Comparison of ENCODE assay signal across 9 cellular contexts in the genomic region with DNA sequence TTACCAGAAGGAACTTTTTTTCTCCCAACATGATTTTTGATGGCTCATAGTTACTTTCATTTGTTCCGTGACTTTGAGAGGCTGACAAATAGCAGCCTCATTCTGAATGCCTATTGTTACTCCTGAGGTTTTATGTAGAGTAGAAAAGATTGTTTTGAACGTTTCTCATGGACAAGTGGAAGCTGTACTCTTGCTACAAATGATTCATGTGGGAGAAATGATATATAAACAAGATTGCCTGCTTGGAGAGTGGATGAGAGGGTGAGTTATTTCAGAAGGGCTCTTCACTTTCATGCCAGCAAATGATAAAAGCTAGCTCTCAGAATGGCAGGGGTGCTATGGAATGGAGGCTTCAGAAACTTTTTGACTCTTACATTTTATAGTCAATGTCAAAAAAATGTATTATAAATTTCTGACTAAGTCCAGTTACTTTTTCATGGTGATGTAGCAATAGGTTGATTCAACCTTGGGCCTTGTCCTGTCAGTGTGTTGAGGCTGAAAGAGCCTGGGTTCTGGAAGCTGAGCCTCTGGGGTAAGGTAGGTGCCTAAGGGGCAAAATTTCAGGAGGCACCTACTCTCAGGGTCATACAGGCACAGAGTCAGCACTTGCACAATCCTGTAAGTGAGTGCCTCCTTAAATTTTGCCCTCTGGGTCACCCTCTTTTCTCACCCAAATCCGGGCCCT. TPM values are rescaled to one million over a fixed set of nuclear protein-coding genes. Genes with fewer than 3 reads are reported as not detected.
A peak's percentile ranks its signal among the peaks of the same experiment; 100 is the strongest.
DNase-seq lines count a peak whose midpoint lies in the region; TF ChIP-seq lines count a peak whose summit lies in the region.
"Had no signal": no experiment of that assay in that cellular context is flagged by ENCODE, and none has a peak within 500 bp of the region (broad histone marks: within the 10 kb centered on the region; RNA-seq: fewer than 3 reads in every experiment).

No MANE protein-coding gene starts in this region.

- H3K14ac ChIP-seq in trophoblast cell (ENCODE audit: low read length), result no peak overlapping the region

- H3K4me2 ChIP-seq in GM23248 (ENCODE audit: unreplicated experiment) (peak overlapping the region; percentile 82), smooth muscle cell (peak overlapping the region; percentile 33), trophoblast cell (ENCODE audit: low read length) (no peak overlapping the region)

- H3K27ac ChIP-seq in GM23248, result peak overlapping the region; percentile 95
- H3K27ac ChIP-seq in SJSA1, result peak overlapping the region; percentile 98
- H3K27ac ChIP-seq in smooth muscle cell (ENCODE audit: low read depth), result no peak overlapping the region
- H3K27ac ChIP-seq in trophoblast cell (ENCODE audit: low read depth, low read length), result no peak overlapping the region

- 21 to 25% methylated on average over 3 of the region's 3 CpGs for WGBS in GM23248 (ENCODE audit: low coverage in 1 of 2, low lambda C conversion rate in 2 of 2, missing lambda C conversion rate in 2 of 2), 2 experiments
- 51% methylated on average over 3 of the region's 3 CpGs for WGBS in smooth muscle cell (ENCODE audit: low lambda C conversion rate)
- no CpG with 5 or more reads among the region's 3 CpGs for WGBS in trophoblast cell (ENCODE audit: extremely low coverage, insufficient coverage, insufficient read length)

- H3K4me3 ChIP-seq in GM23248 (no peak overlapping the region; the same call in 1 of the 2 replicates), SJSA1 (no peak overlapping the region; the same call in 1 of the 2 replicates), fibroblast of pulmonary artery (replicated peaks; ENCODE audit: low read depth, low read length) (no peak overlapping the region), smooth muscle cell (no peak overlapping the region), trophoblast cell (ENCODE audit: low read depth, low read length) (no peak overlapping the region)

- no peak overlapping the region for H3K4ac ChIP-seq in trophoblast cell (ENCODE audit: low read depth, low read length)

- TF ChIP-seq CTCF in fibroblast of pulmonary artery (IDR thresholded peaks at IDR 0.05; ENCODE audit: low read length, missing control alignments), result no peak
- no peak for TF ChIP-seq CTCF in smooth muscle cell (IDR thresholded peaks at IDR 0.05; ENCODE audit: borderline replicate concordance, insufficient read depth, poor library complexity, severe bottlenecking)

- no peak overlapping the region for H4K91ac ChIP-seq in trophoblast cell (ENCODE audit: low read depth, low read length)

- H3F3A ChIP-seq in GM23248 (ENCODE audit: insufficient read depth), result peaks cover 38% of the 10 kb centered on the region
- no peaks in the 10 kb centered on the region for H3F3A ChIP-seq in smooth muscle cell (ENCODE audit: low read depth)

- no peak overlapping the region for H2BK5ac ChIP-seq in trophoblast cell (ENCODE audit: low read depth, low read length, poor library complexity)

- no peak overlapping the region for H2BK12ac ChIP-seq in trophoblast cell (ENCODE audit: low read length)

- no peak overlapping the region for H3K23ac ChIP-seq in trophoblast cell (ENCODE audit: low read length)

- no peaks in the 10 kb centered on the region for H3K9me3 ChIP-seq in GM23248 (ENCODE audit: low read depth)
- no peaks in the 10 kb centered on the region for H3K9me3 ChIP-seq in SJSA1 (replicated peaks)
- no peaks in the 10 kb centered on the region for H3K9me3 ChIP-seq in smooth muscle cell (replicated peaks; ENCODE audit: low read depth)
- H3K9me3 ChIP-seq in trophoblast cell (ENCODE audit: insufficient read depth, low read depth, low read length), result no peaks in the 10 kb centered on the region

- H3K9me2 ChIP-seq in GM23248 (ENCODE audit: insufficient read depth), result no peaks in the 10 kb centered on the region

- H3K27me3 ChIP-seq in GM23248 (replicated peaks; ENCODE audit: insufficient read depth), result no peaks in the 10 kb centered on the region
- no peaks in the 10 kb centered on the region for H3K27me3 ChIP-seq in SJSA1 (replicated peaks)
- H3K27me3 ChIP-seq in smooth muscle cell (ENCODE audit: low read depth), result no peaks in the 10 kb centered on the region
- H3K27me3 ChIP-seq in trophoblast cell (ENCODE audit: insufficient read depth, low read length), result no peaks in the 10 kb centered on the region

- H3K18ac ChIP-seq in trophoblast cell (ENCODE audit: low read length), result no peak overlapping the region

- in situ Hi-C loops in GM23248 (cut with MboI), result no loop called here

- no peak overlapping the region for H4K8ac ChIP-seq in trophoblast cell (ENCODE audit: low read depth, low read length)

- no peak overlapping the region for H2AK5ac ChIP-seq in trophoblast cell (ENCODE audit: low read length)

- no peaks in the 10 kb centered on the region for H3K36me3 ChIP-seq in GM23248 (ENCODE audit: low read depth)
- H3K36me3 ChIP-seq in SJSA1, result no peaks in the 10 kb centered on the region
- no peaks in the 10 kb centered on the region for H3K36me3 ChIP-seq in smooth muscle cell (ENCODE audit: low read depth)
- no peaks in the 10 kb centered on the region for H3K36me3 ChIP-seq in trophoblast cell (ENCODE audit: control insufficient read depth in 1 of 2, insufficient read depth in 2 of 2, low read length in 2 of 2)

- H3K9ac ChIP-seq in GM23248 (peak overlapping the region; percentile 77), smooth muscle cell (ENCODE audit: low read depth) (no peak overlapping the region), trophoblast cell (ENCODE audit: low read length) (no peak overlapping the region)

- H3K79me1 ChIP-seq in trophoblast cell (ENCODE audit: low read length), result no peaks in the 10 kb centered on the region

- peaks cover 38% of the 10 kb centered on the region for H3K4me1 ChIP-seq in GM23248 (ENCODE audit: insufficient read depth)
- peaks cover 58% of the 10 kb centered on the region for H3K4me1 ChIP-seq in SJSA1 (replicated peaks)
- H3K4me1 ChIP-seq in smooth muscle cell (ENCODE audit: low read depth), result no peaks in the 10 kb centered on the region
- H3K4me1 ChIP-seq in trophoblast cell (ENCODE audit: control insufficient read depth in 1 of 2, insufficient read depth in 2 of 2, low read length in 2 of 2), result peaks cover 0 to 2% of the 10 kb centered on the region in 2 experiments

- DNase-seq in GM23248 (peak; percentile 90), SJSA1 (ENCODE audit: low read depth in 1 of 2, low spot score in 2 of 2) (peak; percentile 56 to 93), fibroblast of pulmonary artery (ENCODE audit: low read depth) (peak; percentile 85), smooth muscle cell (lab: John Stamatoyannopoulos, UW; ENCODE audit: unreplicated experiment) (no peak), DMS 273 treated with DMSO at 0.1 percent for 48 hours (lab: John Stamatoyannopoulos, UW) (no peak), trophoblast cell (no peak), cerebellum (ENCODE audit: low spot score) (no peak)
- DNase-seq: NCI-H1105; stimulated activated CD4-positive, alpha-beta T cell treated with anti-CD3 and anti-CD28 coated beads, Interleukin-12 subunit alpha, Interleukin-12 subunit beta, amount 100 ng/mL, for 4 hours had no signal

- H4K20me1 ChIP-seq in GM23248 (ENCODE audit: insufficient read depth) (no peaks in the 10 kb centered on the region), smooth muscle cell (ENCODE audit: low read depth) (no peaks in the 10 kb centered on the region)

- H3K79me2 ChIP-seq in GM23248 (ENCODE audit: insufficient read depth) (no peaks in the 10 kb centered on the region), smooth muscle cell (ENCODE audit: low read depth) (no peaks in the 10 kb centered on the region), trophoblast cell (ENCODE audit: control insufficient read depth, insufficient read depth, low read length, poor library complexity) (no peaks in the 10 kb centered on the region)

- no peak overlapping the region for H2BK120ac ChIP-seq in trophoblast cell (ENCODE audit: insufficient read depth, low read length, poor library complexity)

- H2AFZ ChIP-seq in GM23248, result no peak overlapping the region
- no peak overlapping the region for H2AFZ ChIP-seq in smooth muscle cell (ENCODE audit: low read depth)
- H2AFZ ChIP-seq in trophoblast cell (ENCODE audit: insufficient read depth, low read length, poor library complexity), result no peak overlapping the region

- no peak overlapping the region for H4K12ac ChIP-seq in trophoblast cell (ENCODE audit: low read depth, low read length)

RNA-seq across cellular contexts. Expression of gene JUN, which starts 19.4 kb away (rescaled TPM):
- total RNA-seq in GM23248 (2014; rRNA removed; shearing (Covaris generic)), result 107 and 112 TPM in 2 replicates
- 43.4 and 45.3 TPM in 2 replicates for polyA plus RNA-seq in GM23248 (2016; fragmentation: Nextera tagmentation; extraction: Ambion mirVana)
- total RNA-seq in SJSA1 (2014; rRNA removed; shearing (Covaris generic)), result 80.9 and 102 TPM in 2 replicates
- 286 and 297 TPM in 2 replicates for total RNA-seq in smooth muscle cell
- polyA plus RNA-seq in smooth muscle cell, result 200 and 253 TPM in 2 replicates
- polyA plus RNA-seq in trophoblast cell (2013), result 48.6 and 50.2 TPM in 2 replicates
- 51.2 TPM for total RNA-seq in cerebellum

Comparison
In these comparisons a context has a peak if more than half of its experiments do, and no peak if none do; other contexts are left out.
1. DNase-seq: peak in GM23248 (single experiment), SJSA1 (2 of 2) and fibroblast of pulmonary artery (single experiment); none in smooth muscle cell (single experiment), DMS 273 treated with DMSO at 0.1 percent for 48 hours (single experiment), trophoblast cell (0 of 2) and cerebellum (single experiment).
2. H3K27ac ChIP-seq: peak in GM23248 (single experiment) and SJSA1 (single experiment); none in smooth muscle cell (single experiment) and trophoblast cell (single experiment).